In genomic region chr3:52915245-52915772, GRCh38 we compare ENCODE assay signal across 21 cellular contexts.
"Had no signal": no experiment of that assay in that cellular context is flagged by ENCODE, and none has a peak within 500 bp of the region (broad histone marks: within the 10 kb centered on the region; RNA-seq: fewer than 3 reads in every experiment).

No MANE protein-coding gene starts in this region.

- ATAC-seq: activated CD4-positive, alpha-beta T cell treated with anti-CD3 and anti-CD28 coated beads for 36 hours; gastroesophageal sphincter; heart left ventricle; left ventricle myocardium superior; natural killer cell; sciatic nerve; stimulated activated effector memory CD8-positive, alpha-beta T cell treated with anti-CD3 and anti-CD28 coated beads, Interleukin-12 subunit alpha, Interleukin-12 subunit beta, amount 100 ng/mL, for 72 hours; WTC11 had no signal

- H3K4me3 Mint-ChIP-seq: activated CD4-positive, alpha-beta memory T cell treated with anti-CD3 and anti-CD28 coated beads, Interleukin-2, amount 10 ng/mL, durations not matched to agents 7 days and 5 days; activated CD4-positive, alpha-beta T cell treated with anti-CD3 and anti-CD28 coated beads for 36 hours; activated naive CD4-positive, alpha-beta T cell treated with anti-CD3 and anti-CD28 coated beads for 36 hours; activated T-cell treated with anti-CD3 and anti-CD28 coated beads, Interleukin-2, amount 50 U/mL, for 24 hours; natural killer cell; stimulated activated effector memory CD8-positive, alpha-beta T cell treated with anti-CD3 and anti-CD28 coated beads, Interleukin-12 subunit alpha, Interleukin-12 subunit beta, amount 100 ng/mL, for 72 hours; T-helper 2 cell treated with Interferon-gamma antibody and Interleukin-4, amounts not matched to agents 5 μg/mL and 100 μg/mL, for 36 hours; type B pancreatic cell; WTC11 had no signal

- H3K9me3 ChIP-seq: gastroesophageal sphincter, heart left ventricle, ovary, stomach had no signal

- H3K27me3 Mint-ChIP-seq: activated CD4-positive, alpha-beta memory T cell treated with anti-CD3 and anti-CD28 coated beads, Interleukin-2, amount 10 ng/mL, durations not matched to agents 7 days and 5 days; activated CD4-positive, alpha-beta T cell treated with anti-CD3 and anti-CD28 coated beads for 36 hours; activated T-cell treated with anti-CD3 and anti-CD28 coated beads, Interleukin-2, amount 50 U/mL, for 24 hours; type B pancreatic cell had no signal

- H3K9me3 Mint-ChIP-seq: activated CD4-positive, alpha-beta memory T cell treated with anti-CD3 and anti-CD28 coated beads, Interleukin-2, amount 10 ng/mL, durations not matched to agents 7 days and 5 days; activated naive CD4-positive, alpha-beta T cell treated with anti-CD3 and anti-CD28 coated beads for 36 hours; activated T-cell treated with anti-CD3 and anti-CD28 coated beads, Interleukin-2, amount 50 U/mL, for 24 hours; activated T-helper 2 cell treated with anti-CD3 and anti-CD28 coated beads, Interferon-gamma antibody, Interleukin-2, Interleukin-4, amounts not matched to agents 10 μg/mL and 5 μg/mL and 100 μg/mL, durations not matched to agents 14 hours and 24 hours and 36 hours; natural killer cell; stimulated activated effector memory CD8-positive, alpha-beta T cell treated with anti-CD3 and anti-CD28 coated beads, Interleukin-12 subunit alpha, Interleukin-12 subunit beta, amount 100 ng/mL, for 72 hours; T-helper 2 cell treated with Interferon-gamma antibody and Interleukin-4, amounts not matched to agents 5 μg/mL and 100 μg/mL, for 36 hours; type B pancreatic cell; WTC11 had no signal

- H3K27ac ChIP-seq: brain microvascular endothelial cell, gastroesophageal sphincter, heart left ventricle, ovary, stomach had no signal

- H3K4me1 Mint-ChIP-seq: activated CD4-positive, alpha-beta memory T cell treated with anti-CD3 and anti-CD28 coated beads, Interleukin-2, amount 10 ng/mL, durations not matched to agents 7 days and 5 days; activated CD4-positive, alpha-beta T cell treated with anti-CD3 and anti-CD28 coated beads for 36 hours; natural killer cell; stimulated activated effector memory CD8-positive, alpha-beta T cell treated with anti-CD3 and anti-CD28 coated beads, Interleukin-12 subunit alpha, Interleukin-12 subunit beta, amount 100 ng/mL, for 72 hours; WTC11 had no signal

- H3K27ac Mint-ChIP-seq: activated CD4-positive, alpha-beta memory T cell treated with anti-CD3 and anti-CD28 coated beads, Interleukin-2, amount 10 ng/mL, durations not matched to agents 7 days and 5 days; activated CD4-positive, alpha-beta T cell treated with anti-CD3 and anti-CD28 coated beads for 36 hours; activated naive CD4-positive, alpha-beta T cell treated with anti-CD3 and anti-CD28 coated beads for 36 hours; activated T-cell treated with anti-CD3 and anti-CD28 coated beads, Interleukin-2, amount 50 U/mL, for 24 hours; activated T-helper 2 cell treated with anti-CD3 and anti-CD28 coated beads, Interferon-gamma antibody, Interleukin-2, Interleukin-4, amounts not matched to agents 10 μg/mL and 5 μg/mL and 100 μg/mL, durations not matched to agents 14 hours and 24 hours and 36 hours; natural killer cell; stimulated activated effector memory CD8-positive, alpha-beta T cell treated with anti-CD3 and anti-CD28 coated beads, Interleukin-12 subunit alpha, Interleukin-12 subunit beta, amount 100 ng/mL, for 72 hours; T-helper 2 cell treated with Interferon-gamma antibody and Interleukin-4, amounts not matched to agents 5 μg/mL and 100 μg/mL, for 36 hours; type B pancreatic cell; WTC11 had no signal

- H3K36me3 ChIP-seq: brain microvascular endothelial cell, ovary had no signal

- DNase-seq: activated CD4-positive, alpha-beta memory T cell treated with anti-CD3 and anti-CD28 coated beads, Interleukin-2, amount 10 ng/mL, durations not matched to agents 7 days and 5 days; activated CD4-positive, alpha-beta T cell treated with anti-CD3 and anti-CD28 coated beads for 36 hours; activated naive CD4-positive, alpha-beta T cell treated with anti-CD3 and anti-CD28 coated beads for 36 hours; activated T-cell treated with anti-CD3 and anti-CD28 coated beads, Interleukin-2, amount 50 U/mL, for 24 hours; anterior cingulate cortex; brain microvascular endothelial cell; central memory CD4-positive, alpha-beta T cell; erythroblast; heart left ventricle; left ventricle myocardium superior; natural killer cell; ovary; stimulated activated CD4-positive, alpha-beta T cell treated with anti-CD3 and anti-CD28 coated beads, Interleukin-4, amount 100 ng/mL, for 24 hours; stomach had no signal

- H3K27me3 ChIP-seq: brain microvascular endothelial cell, gastroesophageal sphincter, heart left ventricle, ovary, stomach had no signal

- H3K4me3 ChIP-seq: gastroesophageal sphincter, heart left ventricle, ovary, stomach had no signal

- H3K4me1 ChIP-seq: gastroesophageal sphincter, stomach had no signal
